In genomic region chr6:117555882-117556498, GRCh38 we compare ENCODE assay signal across 2 cellular contexts.
TF ChIP-seq lines count a peak whose summit lies in the region.

No MANE protein-coding gene starts in this region.

TF ChIP-seq in H1, 55 proteins besides CTCF, POLR2A, EP300 and RAD21:
- TF ChIP-seq TAF7 (optimal IDR thresholded peaks at IDR 0.05; ENCODE audit: borderline replicate concordance, low read depth, low read length) (no peak), GABPA (IDR thresholded peaks at IDR 0.05; ENCODE audit: borderline replicate concordance, insufficient read depth, low read length) (no peak), HDAC6 (IDR thresholded peaks at IDR 0.05; ENCODE audit: low read depth, low read length) (no peak), USF2 (IDR thresholded peaks at IDR 0.05; ENCODE audit: low read length) (no peak), MAFK (IDR thresholded peaks at IDR 0.05; ENCODE audit: low read depth, low read length) (no peak), EZH2 (IDR thresholded peaks at IDR 0.05; ENCODE audit: low read depth, low read length, severe bottlenecking) (no peak)

TF ChIP-seq in neural cell, 6 proteins besides CTCF, POLR2A, EP300 and RAD21:
- TF ChIP-seq TAF1 (IDR thresholded peaks at IDR 0.05; ENCODE audit: low read depth): no peak
- no peak for TF ChIP-seq POLR2AphosphoS5 (IDR thresholded peaks at IDR 0.05)
- TF ChIP-seq REST (IDR thresholded peaks at IDR 0.05; ENCODE audit: borderline replicate concordance): no peak
- TF ChIP-seq EZH2 (IDR thresholded peaks at IDR 0.05; ENCODE audit: borderline replicate concordance, insufficient read depth, low read length, poor library complexity, severe bottlenecking): no peak
- peak; percentile 90 for TF ChIP-seq SMC3 (conservative IDR thresholded peaks at IDR 0.05; ENCODE audit: poor library complexity)
- no peak for TF ChIP-seq MXI1 (conservative IDR thresholded peaks at IDR 0.05; ENCODE audit: poor library complexity, severe bottlenecking)
